ENCODE assay signal across 1 cellular context in the genomic region with DNA sequence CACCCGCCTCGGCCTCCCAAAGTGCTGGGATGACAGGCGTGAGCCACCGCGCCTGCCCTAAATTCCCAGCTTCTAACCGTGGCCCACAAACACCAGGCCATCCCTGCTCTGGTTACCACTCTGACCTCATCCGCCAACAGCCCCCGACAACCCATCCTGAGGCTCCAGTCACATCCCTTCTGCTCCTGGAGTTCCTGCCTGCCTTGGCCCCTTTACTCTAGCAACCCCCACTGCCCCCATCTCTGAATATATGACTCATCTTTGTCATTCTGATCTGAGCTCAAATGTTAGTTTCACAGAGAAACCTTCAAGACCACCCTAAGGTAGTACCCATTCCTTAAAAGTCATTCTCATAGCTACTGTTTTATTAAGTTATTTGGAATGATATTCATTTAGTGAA.
TF ChIP-seq lines count a peak whose summit lies in the region.

No MANE protein-coding gene starts in this region.

TF ChIP-seq in IMR-90, 13 proteins besides CTCF, POLR2A, EP300 and RAD21 (continued from another document):
- TF ChIP-seq, protein P1, sequence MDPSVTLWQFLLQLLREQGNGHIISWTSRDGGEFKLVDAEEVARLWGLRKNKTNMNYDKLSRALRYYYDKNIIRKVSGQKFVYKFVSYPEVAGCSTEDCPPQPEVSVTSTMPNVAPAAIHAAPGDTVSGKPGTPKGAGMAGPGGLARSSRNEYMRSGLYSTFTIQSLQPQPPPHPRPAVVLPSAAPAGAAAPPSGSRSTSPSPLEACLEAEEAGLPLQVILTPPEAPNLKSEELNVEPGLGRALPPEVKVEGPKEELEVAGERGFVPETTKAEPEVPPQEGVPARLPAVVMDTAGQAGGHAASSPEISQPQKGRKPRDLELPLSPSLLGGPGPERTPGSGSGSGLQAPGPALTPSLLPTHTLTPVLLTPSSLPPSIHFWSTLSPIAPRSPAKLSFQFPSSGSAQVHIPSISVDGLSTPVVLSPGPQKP (IDR thresholded peaks at IDR 0.05; ENCODE audit: borderline replicate concordance, low read depth, low read length) = no peak
- TF ChIP-seq SMC3 (IDR thresholded peaks at IDR 0.05; ENCODE audit: low read depth, low read length) (no peak), RFX5 (IDR thresholded peaks at IDR 0.05; ENCODE audit: low read depth, low read length) (no peak), FOS (IDR thresholded peaks at IDR 0.05; ENCODE audit: low read depth, low read length) (no peak), CHD1 (IDR thresholded peaks at IDR 0.05; ENCODE audit: low read depth, low read length) (no peak), NFE2L2 (IDR thresholded peaks at IDR 0.05; ENCODE audit: low read depth, low read length) (no peak), MXI1 (IDR thresholded peaks at IDR 0.05; ENCODE audit: borderline replicate concordance, low read depth, low read length) (no peak)
